ENCODE assay signal across 8 cellular contexts in the genomic region with DNA sequence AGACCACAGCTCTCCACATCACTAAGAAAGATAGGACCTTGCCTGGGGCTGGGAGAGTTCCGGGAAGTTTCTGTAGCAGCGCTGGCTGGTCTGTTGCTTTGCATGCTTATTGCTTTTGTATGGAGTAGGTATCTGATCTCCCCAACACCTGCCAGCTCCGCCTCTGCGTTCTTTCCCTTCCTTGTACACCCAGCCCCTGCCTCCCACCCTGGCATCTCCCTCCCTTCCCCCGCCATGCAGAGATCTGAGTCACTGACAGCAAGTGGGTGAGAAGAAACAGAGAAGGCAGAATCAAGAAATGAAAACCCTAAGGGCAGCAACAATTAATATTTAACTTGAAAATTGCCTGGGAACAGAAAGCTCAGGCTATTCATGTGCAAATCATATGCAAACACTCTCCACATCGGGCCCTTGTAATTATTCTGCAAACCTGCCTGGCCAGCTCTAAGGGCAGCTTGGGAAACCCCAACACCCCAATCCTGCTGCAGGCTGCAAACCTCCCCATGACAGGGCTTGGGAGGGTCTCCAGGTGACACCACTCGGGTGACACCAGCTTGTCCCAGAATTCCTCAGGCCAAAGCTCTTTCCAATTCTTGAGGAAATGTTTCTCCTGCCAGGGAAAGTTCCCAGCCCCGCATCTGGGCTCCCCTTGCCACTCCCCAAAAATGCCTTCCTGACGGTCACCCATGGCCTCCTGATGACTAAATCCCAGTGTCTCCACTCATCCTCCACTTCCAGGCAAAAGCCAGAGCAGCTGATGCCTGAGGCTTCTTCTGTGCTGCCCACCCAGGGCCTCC.
DNase-seq lines count a peak whose midpoint lies in the region; ATAC-seq and TF ChIP-seq lines count a peak whose summit lies in the region.
"Had no signal": no experiment of that assay in that cellular context is flagged by ENCODE, and none has a peak within 500 bp of the region (broad histone marks: within the 10 kb centered on the region; RNA-seq: fewer than 3 reads in every experiment).

No MANE protein-coding gene starts in this region.

- ATAC-seq in GM19463 (IDR thresholded peaks at IDR 0.05; ENCODE audit: unreplicated experiment): peak; percentile 75
- ATAC-seq in HG03103 (IDR thresholded peaks at IDR 0.05; ENCODE audit: low read depth, unreplicated experiment): peak; percentile 40
- no peak for ATAC-seq in left lobe of liver

- H3K9me3 ChIP-seq in smooth muscle cell (replicated peaks; ENCODE audit: low read depth): no peaks in the 10 kb centered on the region

- peak overlapping the region; percentile 26 for H3K4me2 ChIP-seq in smooth muscle cell

- H3K9ac ChIP-seq in smooth muscle cell (ENCODE audit: low read depth): no peak overlapping the region

- no peak overlapping the region for H3K4me3 ChIP-seq in smooth muscle cell

- H2AFZ ChIP-seq in smooth muscle cell (ENCODE audit: low read depth): no peak overlapping the region

- no peak overlapping the region for H3K4me3 Mint-ChIP-seq in CD14-positive monocyte
- H3K4me3 Mint-ChIP-seq: dendritic cell treated with granulocyte-macrophage colony-stimulating factor and Interleukin-4, amounts not matched to agents 40 ng/mL and 50 ng/mL, for 4 days had no signal

- H3K79me2 ChIP-seq in smooth muscle cell (ENCODE audit: low read depth): no peaks in the 10 kb centered on the region

- H3K27ac ChIP-seq in angular gyrus (ENCODE audit: low read depth, low read length): peak overlapping the region; percentile 59
- H3K27ac ChIP-seq in smooth muscle cell (ENCODE audit: low read depth): no peak overlapping the region

- H3K27me3 ChIP-seq in smooth muscle cell (ENCODE audit: low read depth): no peaks in the 10 kb centered on the region

- H4K20me1 ChIP-seq in smooth muscle cell (ENCODE audit: low read depth): no peaks in the 10 kb centered on the region

- H3K27me3 Mint-ChIP-seq in CD14-positive monocyte (ENCODE audit: low read depth in 3 of 3): peaks cover 0 to 6% (median 2%) of the 10 kb centered on the region in 3 donors

- peaks cover 0 to 1% (median 0%) of the 10 kb centered on the region in 7 donors for H3K9me3 Mint-ChIP-seq in CD14-positive monocyte
- H3K9me3 Mint-ChIP-seq: dendritic cell treated with granulocyte-macrophage colony-stimulating factor and Interleukin-4, amounts not matched to agents 40 ng/mL and 50 ng/mL, for 4 days had no signal

- no peaks in the 10 kb centered on the region for H3K36me3 Mint-ChIP-seq in CD14-positive monocyte

- DNase-seq in smooth muscle cell (lab: John Stamatoyannopoulos, UW; ENCODE audit: unreplicated experiment): no peak
- no peak for DNase-seq in left lobe of liver (ENCODE audit: low spot score)
- no peak for DNase-seq in CD14-positive monocyte (ENCODE audit: low spot score)
- no peak for DNase-seq in T-helper 2 cell

- intact Hi-C loops in CD14-positive monocyte (cut with micrococcal nuclease): no loop called here

- TF ChIP-seq CTCF in smooth muscle cell (IDR thresholded peaks at IDR 0.05; ENCODE audit: borderline replicate concordance, insufficient read depth, poor library complexity, severe bottlenecking) (no peak), CD14-positive monocyte (IDR thresholded peaks at IDR 0.05) (no peak)

- no peak overlapping the region for H3K27ac Mint-ChIP-seq in CD14-positive monocyte
- H3K27ac Mint-ChIP-seq: dendritic cell treated with granulocyte-macrophage colony-stimulating factor and Interleukin-4, amounts not matched to agents 40 ng/mL and 50 ng/mL, for 4 days had no signal

- H3K36me3 ChIP-seq in smooth muscle cell (ENCODE audit: low read depth): no peaks in the 10 kb centered on the region

- H3F3A ChIP-seq in smooth muscle cell (ENCODE audit: low read depth): no peaks in the 10 kb centered on the region

- 54% methylated on average over 9 of the region's 9 CpGs for WGBS in smooth muscle cell (ENCODE audit: low lambda C conversion rate)

- H3K4me1 Mint-ChIP-seq in CD14-positive monocyte: no peaks in the 10 kb centered on the region

- H3K4me1 ChIP-seq in smooth muscle cell (ENCODE audit: low read depth): peaks cover 4% of the 10 kb centered on the region
